Comparison of ENCODE assay signal across 14 cellular contexts in genomic region chr12:68804654-68805591, GRCh38. TPM values are rescaled to one million over a fixed set of nuclear protein-coding genes. Genes with fewer than 3 reads are reported as not detected.
DNase-seq lines count a peak whose midpoint lies in the region; ATAC-seq and TF ChIP-seq lines count a peak whose summit lies in the region.
"Had no signal": no experiment of that assay in that cellular context is flagged by ENCODE, and none has a peak within 500 bp of the region (broad histone marks: within the 10 kb centered on the region; RNA-seq: fewer than 3 reads in every experiment).

No MANE protein-coding gene starts in this region.

- peak overlapping the region in 2 of 3 donors; percentile 18 to 23 for H3K27ac Mint-ChIP-seq in IgD-negative memory B cell

- 100% methylated on average over 2 of the region's 32 CpGs; no CpG with 5 or more reads in 1 of the 2 donors for WGBS in neuronal stem cell (ENCODE audit: extremely low coverage in 2 of 2, insufficient read length in 2 of 2, insufficient replicate concordance in 1 of 2), 2 donors

- H3K4me3 Mint-ChIP-seq in IgD-negative memory B cell = peak overlapping the region in 2 of 4 donors; percentile 24 to 52
- H3K4me3 Mint-ChIP-seq: activated CD4-positive, alpha-beta memory T cell treated with anti-CD3 and anti-CD28 coated beads, Interleukin-2, amount 10 ng/mL, durations not matched to agents 7 days and 5 days had no signal

- H3K79me1 ChIP-seq in neuronal stem cell (ENCODE audit: low read depth, low read length) = peaks cover 2% of the 10 kb centered on the region

- no peak overlapping the region for H2BK12ac ChIP-seq in neuronal stem cell (ENCODE audit: low read length)

- H3K9me3 Mint-ChIP-seq in IgD-negative memory B cell = no peaks in the 10 kb centered on the region
- H3K9me3 Mint-ChIP-seq: activated CD4-positive, alpha-beta memory T cell treated with anti-CD3 and anti-CD28 coated beads, Interleukin-2, amount 10 ng/mL, durations not matched to agents 7 days and 5 days had no signal

- H2AFZ ChIP-seq in neuronal stem cell (ENCODE audit: low read length) = no peak overlapping the region

- peak overlapping the region; percentile 72 for H2BK5ac ChIP-seq in neuronal stem cell (ENCODE audit: low read length)

- no peak for TF ChIP-seq POLR2A in erythroblast (IDR thresholded peaks at IDR 0.05; ENCODE audit: low read length)

- H2AK5ac ChIP-seq in neuronal stem cell (ENCODE audit: low read depth, low read length) = peak overlapping the region; percentile 41

- peak overlapping the region; percentile 29 for H3K18ac ChIP-seq in neuronal stem cell (ENCODE audit: low read length)

- peaks cover 2 to 11% (median 3%) of the 10 kb centered on the region in 3 donors for H3K4me1 Mint-ChIP-seq in IgD-negative memory B cell

- H3K4me3 ChIP-seq in neuronal stem cell (ENCODE audit: low read length in 2 of 2) (no peak overlapping the region), lower lobe of right lung (no peak overlapping the region)
- H3K4me3 ChIP-seq in effector memory CD4-positive, alpha-beta T cell (ENCODE audit: insufficient read depth, low read depth, low read length, poor library complexity, severe bottlenecking) = no peak overlapping the region
- H3K4me3 ChIP-seq: heart left ventricle had no signal

- no peak for TF ChIP-seq CTCF in lower lobe of right lung (IDR thresholded peaks at IDR 0.05)

- no peaks in the 10 kb centered on the region for H3K36me3 Mint-ChIP-seq in IgD-negative memory B cell

- ATAC-seq in HG02884 (IDR thresholded peaks at IDR 0.05; ENCODE audit: unreplicated experiment) (no peak), lower lobe of right lung (no peak)
- ATAC-seq: heart left ventricle had no signal

- peaks cover 0 to 6% of the 10 kb centered on the region in 2 donors for H3K4me1 ChIP-seq in neuronal stem cell (ENCODE audit: control insufficient read depth in 2 of 2, insufficient read depth in 1 of 2, low read depth in 1 of 2, low read length in 2 of 2)
- no peaks in the 10 kb centered on the region for H3K4me1 ChIP-seq in effector memory CD4-positive, alpha-beta T cell (ENCODE audit: control insufficient read depth, insufficient read depth, low read length, poor library complexity, severe bottlenecking)
- H3K4me1 ChIP-seq in lower lobe of right lung = peaks cover 14% of the 10 kb centered on the region

- H3K9ac ChIP-seq in neuronal stem cell (ENCODE audit: low read depth, low read length, poor library complexity) = peak overlapping the region; percentile 50

- H4K91ac ChIP-seq in neuronal stem cell (ENCODE audit: low read depth, low read length, poor library complexity) = no peak overlapping the region

- peaks cover 0 to 5% of the 10 kb centered on the region in 2 donors for H3K9me3 ChIP-seq in neuronal stem cell (replicated peaks in 1 of 2; ENCODE audit: control insufficient read depth in 2 of 2, insufficient read depth in 1 of 2, low read depth in 1 of 2, low read length in 2 of 2)
- no peaks in the 10 kb centered on the region for H3K9me3 ChIP-seq in effector memory CD4-positive, alpha-beta T cell (ENCODE audit: control insufficient read depth, low read length)
- no peaks in the 10 kb centered on the region for H3K9me3 ChIP-seq in lower lobe of right lung

- H2BK120ac ChIP-seq in neuronal stem cell (ENCODE audit: low read depth, low read length) = no peak overlapping the region

- no peaks in the 10 kb centered on the region for H3K27me3 Mint-ChIP-seq in IgD-negative memory B cell
- H3K27me3 Mint-ChIP-seq: activated CD4-positive, alpha-beta memory T cell treated with anti-CD3 and anti-CD28 coated beads, Interleukin-2, amount 10 ng/mL, durations not matched to agents 7 days and 5 days had no signal

- no peak overlapping the region for H3K4ac ChIP-seq in neuronal stem cell (ENCODE audit: low read length)

- H2BK15ac ChIP-seq in neuronal stem cell (ENCODE audit: low read length) = no peak overlapping the region

- H3K27ac ChIP-seq in neuronal stem cell (replicated peaks; ENCODE audit: low read length) (no peak overlapping the region), caudate nucleus (ENCODE audit: low read depth, low read length) (no peak overlapping the region), lower lobe of right lung (no peak overlapping the region)
- H3K27ac ChIP-seq in effector memory CD4-positive, alpha-beta T cell (ENCODE audit: insufficient read depth, low read length, poor library complexity, severe bottlenecking) = no peak overlapping the region
- H3K27ac ChIP-seq: heart left ventricle had no signal

- intact Hi-C loops in lower lobe of right lung (cut with DNase I) = no loop called here

- H3K4me2 ChIP-seq in neuronal stem cell (ENCODE audit: insufficient read depth, low read length, poor library complexity, severe bottlenecking) = no peak overlapping the region

- H3K14ac ChIP-seq in neuronal stem cell (ENCODE audit: low read length) = no peak overlapping the region

- H3K23ac ChIP-seq in neuronal stem cell (ENCODE audit: low read depth, low read length, poor library complexity) = peak overlapping the region; percentile 61

- DNase-seq in ELF-1 (ENCODE audit: low read depth, low spot score) (peak; percentile 67), erythroblast (lab: John Stamatoyannopoulos, UW) (peak; percentile 14 to 17), neuronal stem cell (ENCODE audit: low spot score) (no peak), caudate nucleus (lab: John Stamatoyannopoulos, UW) (no peak), lower lobe of right lung (no peak)
- no peak for DNase-seq in effector memory CD4-positive, alpha-beta T cell
- DNase-seq: activated CD4-positive, alpha-beta memory T cell treated with anti-CD3 and anti-CD28 coated beads, Interleukin-2, amount 10 ng/mL, durations not matched to agents 7 days and 5 days; central memory CD4-positive, alpha-beta T cell; NCI-H1417 treated with DMSO at 0.1 percent for 48 hours; NCI-H82; stimulated activated CD4-positive, alpha-beta T cell treated with anti-CD3 and anti-CD28 coated beads, Interleukin-4, amount 100 ng/mL, for 24 hours had no signal

- H4K8ac ChIP-seq in neuronal stem cell (ENCODE audit: low read depth, low read length) = no peak overlapping the region

- H3K36me3 ChIP-seq in neuronal stem cell (replicated peaks in 1 of 2; ENCODE audit: control insufficient read depth in 2 of 2, insufficient read depth in 2 of 2, low read length in 2 of 2) (peaks cover 0 to 8% of the 10 kb centered on the region in 2 donors), lower lobe of right lung (peaks cover 8% of the 10 kb centered on the region)
- no peaks in the 10 kb centered on the region for H3K36me3 ChIP-seq in effector memory CD4-positive, alpha-beta T cell (ENCODE audit: control insufficient read depth, insufficient read depth, low read length)

- H3K27me3 ChIP-seq in neuronal stem cell (ENCODE audit: control insufficient read depth in 3 of 3, insufficient read depth in 3 of 3, low read depth in 1 of 3, low read length in 3 of 3) = no peaks in the 10 kb centered on the region
- H3K27me3 ChIP-seq in effector memory CD4-positive, alpha-beta T cell (replicated peaks; ENCODE audit: control insufficient read depth, insufficient read depth, low read length, poor library complexity, severe bottlenecking) = no peaks in the 10 kb centered on the region
- H3K27me3 ChIP-seq in lower lobe of right lung (ENCODE audit: low read depth) = no peaks in the 10 kb centered on the region
- H3K27me3 ChIP-seq: heart left ventricle had no signal

RNA-seq across cellular contexts. Expression of gene MDM2, which starts 3.1 kb away (rescaled TPM):
- 19.6 TPM for polyA plus RNA-seq in IgD-negative memory B cell
- 41.0 TPM for polyA plus RNA-seq in neuronal stem cell (2013, experiment 1 of 2)
- polyA plus RNA-seq in neuronal stem cell (2013, experiment 2 of 2) = 45.0 TPM
- 136 TPM for total RNA-seq in lower lobe of right lung

RNA-seq across cellular contexts. Expression of gene SLC35E3, which starts 58.9 kb away (rescaled TPM):
- polyA plus RNA-seq in IgD-negative memory B cell = 15.2 TPM
- polyA plus RNA-seq in neuronal stem cell (2013, experiment 1 of 2) = 4.7 TPM
- 5.5 TPM for polyA plus RNA-seq in neuronal stem cell (2013, experiment 2 of 2)
- total RNA-seq in lower lobe of right lung = 16.5 TPM

Comparison
In these comparisons a context has a peak if more than half of its experiments do, and no peak if none do; other contexts are left out.
1. DNase-seq: peak in ELF-1 (single experiment) and erythroblast (2 of 2); none in neuronal stem cell (single experiment), caudate nucleus (0 of 61), effector memory CD4-positive, alpha-beta T cell (0 of 3) and lower lobe of right lung (single experiment).